ENCODE assay signal across 18 cellular contexts in the genomic region with DNA sequence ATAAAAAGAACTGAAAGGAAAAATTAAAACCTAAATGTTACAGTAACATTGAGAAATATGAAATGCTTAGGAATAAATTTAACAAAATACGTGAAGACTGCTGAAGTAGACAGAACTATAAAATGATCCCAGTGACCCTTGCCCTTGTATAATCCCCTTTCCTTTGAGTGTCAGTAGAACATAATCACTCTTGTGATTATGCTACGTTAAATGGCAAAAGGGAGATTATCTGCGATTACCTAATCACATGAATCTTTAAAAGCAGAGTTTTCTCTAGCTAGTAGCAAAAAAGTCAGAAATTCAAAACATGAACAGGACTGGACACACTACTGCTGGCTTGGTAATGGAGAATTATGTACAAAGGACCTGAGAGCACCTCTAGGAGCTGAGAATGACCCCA.
DNase-seq lines count a peak whose midpoint lies in the region; ATAC-seq and TF ChIP-seq lines count a peak whose summit lies in the region.
"Had no signal": no experiment of that assay in that cellular context is flagged by ENCODE, and none has a peak within 500 bp of the region (broad histone marks: within the 10 kb centered on the region; RNA-seq: fewer than 3 reads in every experiment).

No MANE protein-coding gene starts in this region.

- peaks cover 36 to 52% of the 10 kb centered on the region in 2 donors for H3K36me3 Mint-ChIP-seq in naive B cell
- peaks cover 48 to 75% of the 10 kb centered on the region in 2 donors for H3K36me3 Mint-ChIP-seq in stimulated activated naive B cell treated with anti-CD40 and anti-IgM and Interleukin-4, amounts not matched to agents 10 μg/mL and 1 μg/mL and 100 μg/mL, for 72 hours
- peaks cover 13% of the 10 kb centered on the region for H3K36me3 Mint-ChIP-seq in type B pancreatic cell

- ATAC-seq in naive B cell (ENCODE audit: low read depth in 2 of 2) (no peak), HG02938 (IDR thresholded peaks at IDR 0.05; ENCODE audit: unreplicated experiment) (no peak)
- ATAC-seq in stimulated activated naive B cell treated with anti-CD40 and anti-IgM and Interleukin-4, amounts not matched to agents 10 μg/mL and 1 μg/mL and 100 μg/mL, for 72 hours (replicated peaks) = no peak
- ATAC-seq: Right ventricle myocardium inferior had no signal

- TF ChIP-seq CTCF in cardiac muscle cell (IDR thresholded peaks at IDR 0.05; ENCODE audit: low read depth, low read length) = no peak
- no peak for TF ChIP-seq CTCF in adrenal gland (IDR thresholded peaks at IDR 0.05)
- TF ChIP-seq CTCF in type B pancreatic cell (conservative IDR thresholded peaks at IDR 0.05) = no peak

- no peaks in the 10 kb centered on the region for H3K27me3 Mint-ChIP-seq in naive B cell
- no peaks in the 10 kb centered on the region for H3K27me3 Mint-ChIP-seq in stimulated activated naive B cell treated with anti-CD40 and anti-IgM and Interleukin-4, amounts not matched to agents 10 μg/mL and 1 μg/mL and 100 μg/mL, for 72 hours
- no peaks in the 10 kb centered on the region for H3K27me3 Mint-ChIP-seq in type B pancreatic cell
- H3K27me3 Mint-ChIP-seq: IgD-negative memory B cell had no signal

- WGBS in adrenal gland, 4 donors = 45 to 58% (median 51%) methylated on average over 3 of the region's 3 CpGs

- H3K36me3 ChIP-seq in cardiac muscle cell (no peaks in the 10 kb centered on the region), adrenal gland (replicated peaks in 1 of 2) (no peaks in the 10 kb centered on the region)
- H3K36me3 ChIP-seq: Peyer's patch had no signal

- H3K4me1 Mint-ChIP-seq in naive B cell = peaks cover 58 to 71% (median 61%) of the 10 kb centered on the region in 3 donors
- peaks cover 37 to 78% of the 10 kb centered on the region in 2 donors for H3K4me1 Mint-ChIP-seq in stimulated activated naive B cell treated with anti-CD40 and anti-IgM and Interleukin-4, amounts not matched to agents 10 μg/mL and 1 μg/mL and 100 μg/mL, for 72 hours
- H3K4me1 Mint-ChIP-seq in type B pancreatic cell (ENCODE audit: unreplicated experiment) = peaks cover 15% of the 10 kb centered on the region

- DNase-seq in cardiac muscle cell (ENCODE audit: low read depth in 1 of 2, low spot score in 1 of 2) (no peak), cardiac septum (ENCODE audit: low spot score) (no peak), adrenal gland (no peak), naive B cell (no peak), type B pancreatic cell (ENCODE audit: extremely low spot score, unreplicated experiment) (no peak), AG08395 (ENCODE audit: low spot score) (no peak)
- no peak for DNase-seq in stimulated activated naive B cell treated with anti-CD40 and anti-IgM and Interleukin-4, amounts not matched to agents 10 μg/mL and 1 μg/mL and 100 μg/mL, for 72 hours
- DNase-seq: DMS153, HFFc6, NCI-H1417 treated with DMSO at 0.1 percent for 48 hours, NCI-H1930, NCI-H446 treated with DMSO at 0.1 percent for 48 hours, NCI-H774, Peyer's patch had no signal

- H3K9me3 ChIP-seq in cardiac muscle cell (ENCODE audit: low read depth) (no peaks in the 10 kb centered on the region), adrenal gland (replicated peaks in 1 of 3) (no peaks in the 10 kb centered on the region)
- H3K9me3 ChIP-seq: Peyer's patch had no signal

- H3K4me1 ChIP-seq in cardiac muscle cell (ENCODE audit: low read depth) (peaks cover 24% of the 10 kb centered on the region), adrenal gland (replicated peaks in 1 of 2) (peaks cover 11 to 50% of the 10 kb centered on the region in 2 donors)
- H3K4me1 ChIP-seq: Peyer's patch had no signal

- H3K27ac Mint-ChIP-seq in naive B cell (peak overlapping the region in 4 of 6 donors; percentile 32 to 82 (median 51)), type B pancreatic cell (no peak overlapping the region)
- H3K27ac Mint-ChIP-seq in stimulated activated naive B cell treated with anti-CD40 and anti-IgM and Interleukin-4, amounts not matched to agents 10 μg/mL and 1 μg/mL and 100 μg/mL, for 72 hours = peak overlapping the region; percentile 69

- no peak overlapping the region for H3K4me3 Mint-ChIP-seq in naive B cell
- H3K4me3 Mint-ChIP-seq in stimulated activated naive B cell treated with anti-CD40 and anti-IgM and Interleukin-4, amounts not matched to agents 10 μg/mL and 1 μg/mL and 100 μg/mL, for 72 hours = no peak overlapping the region
- no peak overlapping the region for H3K4me3 Mint-ChIP-seq in type B pancreatic cell
- H3K4me3 Mint-ChIP-seq: CD14-positive monocyte had no signal

- intact Hi-C loops in cardiac septum (cut with DNase I) = no loop called here
- intact Hi-C loops in adrenal gland (cut with DNase I) = no loop called here

- H3K4me3 ChIP-seq in cardiac muscle cell = no peak overlapping the region
- no peak overlapping the region for H3K4me3 ChIP-seq in adrenal gland
- H3K4me3 ChIP-seq: Peyer's patch had no signal

- H3K27me3 ChIP-seq in cardiac muscle cell = no peaks in the 10 kb centered on the region
- no peaks in the 10 kb centered on the region for H3K27me3 ChIP-seq in adrenal gland
- H3K27me3 ChIP-seq: Peyer's patch had no signal

- H3K27ac ChIP-seq in cardiac muscle cell = peak overlapping the region; percentile 59
- H3K27ac ChIP-seq in adrenal gland = peak overlapping the region in 3 of 5 donors; percentile 18 to 47 (median 38)
- H3K27ac ChIP-seq: Peyer's patch had no signal

- peaks cover 0 to 7% (median 0%) of the 10 kb centered on the region in 7 donors for H3K9me3 Mint-ChIP-seq in naive B cell
- peaks cover 4 to 16% of the 10 kb centered on the region in 2 donors for H3K9me3 Mint-ChIP-seq in stimulated activated naive B cell treated with anti-CD40 and anti-IgM and Interleukin-4, amounts not matched to agents 10 μg/mL and 1 μg/mL and 100 μg/mL, for 72 hours
- H3K9me3 Mint-ChIP-seq in type B pancreatic cell = peaks cover 4% of the 10 kb centered on the region
- H3K9me3 Mint-ChIP-seq: HFFc6, IgD-negative memory B cell had no signal

- no peak for TF ChIP-seq POLR2A in adrenal gland (IDR thresholded peaks at IDR 0.05)
